In the genomic region with DNA sequence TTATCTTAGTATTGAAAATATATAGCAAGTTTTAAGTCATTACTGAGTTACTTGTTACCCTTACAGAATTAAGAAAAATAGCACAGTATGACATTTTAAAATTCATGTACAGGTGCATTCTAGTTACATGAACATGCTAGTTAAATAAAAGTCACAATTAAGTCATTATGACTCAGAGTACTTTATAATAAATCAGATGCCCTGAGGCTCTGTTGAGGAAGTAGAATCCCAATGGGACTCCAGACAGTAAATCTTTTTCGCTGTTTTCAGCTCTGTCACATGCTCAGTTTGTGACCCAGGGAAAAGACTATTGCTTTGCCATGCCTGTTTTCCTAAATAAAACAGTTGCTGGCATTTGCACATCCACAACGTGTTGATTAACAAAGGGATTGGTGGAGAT, we compare ENCODE assay signal across 18 cellular contexts. TPM values are rescaled to one million over a fixed set of nuclear protein-coding genes. Genes with fewer than 3 reads are reported as not detected.
DNase-seq lines count a peak whose midpoint lies in the region; ATAC-seq and TF ChIP-seq lines count a peak whose summit lies in the region.
"Had no signal": no experiment of that assay in that cellular context is flagged by ENCODE, and none has a peak within 500 bp of the region (broad histone marks: within the 10 kb centered on the region; RNA-seq: fewer than 3 reads in every experiment).

No MANE protein-coding gene starts in this region.

- peaks cover 10% of the 10 kb centered on the region for H4K20me1 ChIP-seq in Karpas-422 (ENCODE audit: insufficient read depth, low read depth, low read length)

- WGBS in esophagus muscularis mucosa = 55% methylated on average over 2 of the region's 2 CpGs

- H3K4me2 ChIP-seq in Karpas-422 (ENCODE audit: low read depth, low read length, poor library complexity, severe bottlenecking) = peak overlapping the region; percentile 62

- no peak for TF ChIP-seq EP300 in esophagus muscularis mucosa (IDR thresholded peaks at IDR 0.05)

- no peak overlapping the region for H3K9ac ChIP-seq in Karpas-422 (ENCODE audit: low read length)

- no peak overlapping the region for H2AFZ ChIP-seq in Karpas-422 (ENCODE audit: low read length)

- H3K27ac ChIP-seq in Karpas-422 (ENCODE audit: low read length) = peak overlapping the region; percentile 58
- H3K27ac ChIP-seq in esophagus muscularis mucosa (replicated peaks in 1 of 4) = no peak overlapping the region
- H3K27ac ChIP-seq: ascending aorta, vagina had no signal

- TF ChIP-seq CTCF in fibroblast of villous mesenchyme (IDR thresholded peaks at IDR 0.05; ENCODE audit: insufficient read depth, low read depth, low read length) (no peak), esophagus muscularis mucosa (IDR thresholded peaks at IDR 0.05) (no peak)

- in situ Hi-C loops in SK-MEL-5 (cut with HindIII; ENCODE audit: low pct_unique_long_range_greater_than_20kb, low sequenced_read_pairs) = no loop called here

- H3K36me3 ChIP-seq in Karpas-422 (ENCODE audit: insufficient read depth, low read length) = peaks cover 38% of the 10 kb centered on the region; the same call in 1 of the 2 replicates
- H3K36me3 ChIP-seq in esophagus muscularis mucosa = peaks cover 35 to 99% (median 94%) of the 10 kb centered on the region in 4 donors

- H3K4me3 ChIP-seq in Karpas-422 (ENCODE audit: low read length) (peak overlapping the region; percentile 50), fibroblast of villous mesenchyme (ENCODE audit: low read depth, low read length) (no peak overlapping the region), esophagus muscularis mucosa (no peak overlapping the region)
- H3K4me3 ChIP-seq: ascending aorta, HAP-1, Peyer's patch, vagina had no signal

- peaks cover 47% of the 10 kb centered on the region for H3K4me1 ChIP-seq in Karpas-422 (ENCODE audit: low read length)
- H3K4me1 ChIP-seq in esophagus muscularis mucosa = no peaks in the 10 kb centered on the region
- H3K4me1 ChIP-seq: ascending aorta, Peyer's patch had no signal

- H3K9me2 ChIP-seq in Karpas-422 (replicated peaks; ENCODE audit: insufficient read depth, low read length) = no peaks in the 10 kb centered on the region

- DNase-seq in A172 (ENCODE audit: low spot score) (peak; percentile 48), Karpas-422 (peak; percentile 66), SK-MEL-5 (ENCODE audit: low read depth, low spot score) (peak; percentile 88), fibroblast of villous mesenchyme (ENCODE audit: low read depth) (peak; percentile 59), esophagus muscularis mucosa (ENCODE audit: extremely low spot score) (no peak)
- DNase-seq in stimulated activated CD4-positive, alpha-beta T cell treated with anti-CD3 and anti-CD28 coated beads, Interleukin-12 subunit alpha, Interleukin-12 subunit beta, amount 100 ng/mL, for 4 hours = no peak
- DNase-seq in effector CD8-positive, alpha-beta T cell (lab: John Stamatoyannopoulos, UW) = no peak
- DNase-seq: activated effector memory CD4-positive, alpha-beta T cell treated with anti-CD3 and anti-CD28 coated beads, Interleukin-2, amount 50 U/mL, for 16 hours; mesendoderm; NCI-H2029; NCI-H526 treated with DMSO at 0.1 percent for 48 hours; Peyer's patch; SW 1271 had no signal

- no peak for ATAC-seq in GM19397 (IDR thresholded peaks at IDR 0.05; ENCODE audit: unreplicated experiment)
- ATAC-seq: WTC11 had no signal

- intact Hi-C loops in esophagus muscularis mucosa (cut with DNase I) = no loop called here

- no peaks in the 10 kb centered on the region for H3K9me3 ChIP-seq in Karpas-422 (ENCODE audit: low read length)
- no peaks in the 10 kb centered on the region for H3K9me3 ChIP-seq in esophagus muscularis mucosa
- H3K9me3 ChIP-seq: ascending aorta, HAP-1, Peyer's patch, vagina had no signal

- peaks cover 9% of the 10 kb centered on the region for H3K79me2 ChIP-seq in Karpas-422 (ENCODE audit: low read length)

- no peak for TF ChIP-seq POLR2A in esophagus muscularis mucosa (IDR thresholded peaks at IDR 0.05; ENCODE audit: low read depth)

- H3K27me3 ChIP-seq in Karpas-422 (ENCODE audit: low read length) (no peaks in the 10 kb centered on the region), esophagus muscularis mucosa (no peaks in the 10 kb centered on the region)
- H3K27me3 ChIP-seq: ascending aorta, Peyer's patch, vagina had no signal

RNA-seq across cellular contexts. Expression of gene NUDT13, which starts 21.0 kb away (rescaled TPM):
- 4.0 and 40.4 TPM in 2 replicates for total RNA-seq in A172 (2014; rRNA removed; shearing (Covaris generic))
- 1.3 and 2.7 TPM in 2 replicates for total RNA-seq in Karpas-422 (2014; rRNA removed; shearing (Covaris generic); ENCODE audit: low replicate concordance)
- 2.3 and 2.4 TPM in 2 replicates for total RNA-seq in SK-MEL-5 (2014; rRNA removed; shearing (Covaris generic))
- 2.1 and 2.3 TPM in 2 replicates for polyA plus RNA-seq in SK-MEL-5 (2015; cell fraction: cytosol; rRNA removed)
- polyA plus RNA-seq in SK-MEL-5 (2015; cell fraction: nucleus; rRNA removed) = 11.7 and 14.2 TPM in 2 replicates
- total RNA-seq in fibroblast of villous mesenchyme (1.7 and 3.2 TPM in 2 replicates), esophagus muscularis mucosa (1 to 10 TPM; 1.3 to 3.4 (median 2.5) TPM)

RNA-seq across cellular contexts. Expression of gene P4HA1, which starts 34.6 kb away (rescaled TPM):
- 87.7 and 95.5 TPM in 2 replicates for total RNA-seq in A172 (2014; rRNA removed; shearing (Covaris generic))
- 71.2 and 107 TPM in 2 replicates for total RNA-seq in Karpas-422 (2014; rRNA removed; shearing (Covaris generic); ENCODE audit: low replicate concordance)
- 148 and 157 TPM in 2 replicates for total RNA-seq in SK-MEL-5 (2014; rRNA removed; shearing (Covaris generic))
- polyA plus RNA-seq in SK-MEL-5 (2015; cell fraction: cytosol; rRNA removed) = 54.4 and 68.1 TPM in 2 replicates
- polyA plus RNA-seq in SK-MEL-5 (2015; cell fraction: nucleus; rRNA removed) = 22.7 and 26.9 TPM in 2 replicates
- total RNA-seq in fibroblast of villous mesenchyme (183 and 323 TPM in 2 replicates), esophagus muscularis mucosa (10 to 100 TPM; 16.7 to 25.0 (median 19.2) TPM)

RNA-seq across cellular contexts. Expression of gene ECD, which starts 36.5 kb away (rescaled TPM):
- 53.9 and 55.2 TPM in 2 replicates for total RNA-seq in A172 (2014; rRNA removed; shearing (Covaris generic))
- total RNA-seq in Karpas-422 (2014; rRNA removed; shearing (Covaris generic); ENCODE audit: low replicate concordance) = 21.9 and 36.8 TPM in 2 replicates
- 41.5 and 41.7 TPM in 2 replicates for total RNA-seq in SK-MEL-5 (2014; rRNA removed; shearing (Covaris generic))
- polyA plus RNA-seq in SK-MEL-5 (2015; cell fraction: cytosol; rRNA removed) = 28.9 and 30.7 TPM in 2 replicates
- 34.1 and 41.2 TPM in 2 replicates for polyA plus RNA-seq in SK-MEL-5 (2015; cell fraction: nucleus; rRNA removed)
- 31.6 and 33.2 TPM in 2 replicates for total RNA-seq in fibroblast of villous mesenchyme
- total RNA-seq in esophagus muscularis mucosa = 10 to 100 TPM; 22.7 to 30.3 (median 25.5) TPM

RNA-seq across cellular contexts. Expression of gene FAM149B1, which starts 36.6 kb away (rescaled TPM):
- total RNA-seq in A172 (2014; rRNA removed; shearing (Covaris generic)) = 7.1 and 10.4 TPM in 2 replicates
- total RNA-seq in Karpas-422 (2014; rRNA removed; shearing (Covaris generic); ENCODE audit: low replicate concordance) = 18.7 and 31.5 TPM in 2 replicates
- total RNA-seq in SK-MEL-5 (2014; rRNA removed; shearing (Covaris generic)) = 13.4 and 16.7 TPM in 2 replicates
- polyA plus RNA-seq in SK-MEL-5 (2015; cell fraction: cytosol; rRNA removed) = 12.4 and 17.9 TPM in 2 replicates
- 41.3 and 41.6 TPM in 2 replicates for polyA plus RNA-seq in SK-MEL-5 (2015; cell fraction: nucleus; rRNA removed)
- total RNA-seq in fibroblast of villous mesenchyme (19.6 and 28.5 TPM in 2 replicates), esophagus muscularis mucosa (10 to 100 TPM; 14.1 to 18.0 (median 14.9) TPM)

Comparison
In these comparisons a context has a peak if more than half of its experiments do, and no peak if none do; other contexts are left out.
1. DNase-seq: peak in A172 (single experiment), Karpas-422 (single experiment), SK-MEL-5 (single experiment) and fibroblast of villous mesenchyme (single experiment); none in stimulated activated CD4-positive, alpha-beta T cell treated with anti-CD3 and anti-CD28 coated beads, Interleukin-12 subunit alpha, Interleukin-12 subunit beta, amount 100 ng/mL, for 4 hours (single experiment), effector CD8-positive, alpha-beta T cell (single experiment) and esophagus muscularis mucosa (single experiment).